In the genomic region with DNA sequence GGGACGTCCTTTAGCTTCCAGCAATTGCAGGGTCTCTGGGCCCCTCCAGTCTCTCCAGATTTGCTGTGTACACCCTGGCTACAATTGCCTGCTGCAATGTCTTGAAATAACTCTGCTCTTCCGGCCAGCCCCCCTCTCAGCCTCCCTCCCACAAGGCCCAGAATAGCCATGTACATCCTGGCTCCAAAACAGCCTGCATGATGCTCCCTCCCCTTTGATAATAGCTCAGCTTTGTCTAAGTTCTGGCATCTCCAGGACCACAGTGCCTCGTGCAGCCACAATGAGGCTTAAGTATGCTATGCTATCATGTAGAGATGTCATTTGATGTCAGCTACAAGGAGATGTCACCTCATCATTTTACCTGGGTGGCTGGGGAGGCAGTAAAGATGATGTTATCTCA, we compare ENCODE assay signal across 1 cellular context.
TF ChIP-seq lines count a peak whose summit lies in the region.

No MANE protein-coding gene starts in this region.

TF ChIP-seq in SK-N-SH treated with all-trans-retinoic acid at 6 μM for 48 hours, 23 proteins besides CTCF, POLR2A, EP300 and RAD21 (continued from another document):
- no peak for TF ChIP-seq POU6F1 (CRISPR knock-in tag; IDR thresholded peaks at IDR 0.05; ENCODE audit: borderline replicate concordance, low read depth)
- no peak for TF ChIP-seq ESRRG (CRISPR knock-in tag; IDR thresholded peaks at IDR 0.05)
- TF ChIP-seq TCF4 (CRISPR knock-in tag; IDR thresholded peaks at IDR 0.05; ENCODE audit: borderline replicate concordance), result no peak
- no peak for TF ChIP-seq OSR1 (CRISPR knock-in tag; IDR thresholded peaks at IDR 0.05)
- TF ChIP-seq GLIS3 (CRISPR knock-in tag; IDR thresholded peaks at IDR 0.05), result no peak
- TF ChIP-seq PPARA (CRISPR knock-in tag; IDR thresholded peaks at IDR 0.05; ENCODE audit: borderline replicate concordance), result no peak
- no peak for TF ChIP-seq ZFP30 (CRISPR knock-in tag; IDR thresholded peaks at IDR 0.05)
